Comparison of ENCODE assay signal across 1 cellular context in the genomic region with DNA sequence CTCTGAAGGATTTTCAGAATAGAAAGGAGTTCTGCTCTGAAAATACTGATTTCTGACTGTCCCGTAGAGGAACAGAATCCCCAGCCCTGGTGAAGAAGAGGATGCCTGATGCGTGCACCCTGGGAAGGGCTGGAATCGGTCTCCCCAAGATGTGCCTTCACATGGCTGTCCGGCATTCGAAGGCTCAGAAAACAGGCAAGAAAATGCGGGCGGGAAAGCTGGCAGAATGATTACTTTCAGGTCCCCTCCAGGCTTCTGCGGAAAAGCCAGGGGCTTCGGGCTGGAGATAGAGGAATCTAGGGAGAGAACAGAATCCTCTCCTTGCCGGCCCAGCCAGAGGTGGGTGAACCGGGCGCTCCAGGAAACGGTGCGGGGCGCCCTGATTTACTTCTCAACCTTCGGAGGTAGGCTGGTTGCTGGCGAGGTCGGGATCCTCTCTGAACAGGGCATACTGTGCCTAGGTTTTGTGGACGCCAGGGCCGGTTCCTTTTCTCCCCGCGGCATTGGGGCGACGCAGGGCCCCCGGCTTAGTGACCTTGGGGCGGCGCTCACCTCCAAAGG.
TF ChIP-seq lines count a peak whose summit lies in the region.

No MANE protein-coding gene starts in this region.

TF ChIP-seq in H1, 55 proteins besides CTCF, POLR2A, EP300 and RAD21:
- TF ChIP-seq, protein P1, sequence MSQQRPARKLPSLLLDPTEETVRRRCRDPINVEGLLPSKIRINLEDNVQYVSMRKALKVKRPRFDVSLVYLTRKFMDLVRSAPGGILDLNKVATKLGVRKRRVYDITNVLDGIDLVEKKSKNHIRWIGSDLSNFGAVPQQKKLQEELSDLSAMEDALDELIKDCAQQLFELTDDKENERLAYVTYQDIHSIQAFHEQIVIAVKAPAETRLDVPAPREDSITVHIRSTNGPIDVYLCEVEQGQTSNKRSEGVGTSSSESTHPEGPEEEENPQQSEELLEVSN (IDR thresholded peaks at IDR 0.05) = peak; percentile 87
- TF ChIP-seq HDAC6 (IDR thresholded peaks at IDR 0.05; ENCODE audit: low read depth, low read length) (no peak), TEAD4 (IDR thresholded peaks at IDR 0.05; ENCODE audit: low read depth, low read length) (no peak), JUND (IDR thresholded peaks at IDR 0.05; ENCODE audit: low read length) (no peak), CBX5 (IDR thresholded peaks at IDR 0.05; ENCODE audit: low read depth, low read length) (no peak), SIRT6 (IDR thresholded peaks at IDR 0.05; ENCODE audit: low read length) (no peak), RNF2 (IDR thresholded peaks at IDR 0.05; ENCODE audit: borderline replicate concordance, low read depth, low read length, missing control alignments, poor library complexity, severe bottlenecking) (peak; percentile 46), BACH1 (IDR thresholded peaks at IDR 0.05; ENCODE audit: low read length) (no peak)
- TF ChIP-seq, protein P2, sequence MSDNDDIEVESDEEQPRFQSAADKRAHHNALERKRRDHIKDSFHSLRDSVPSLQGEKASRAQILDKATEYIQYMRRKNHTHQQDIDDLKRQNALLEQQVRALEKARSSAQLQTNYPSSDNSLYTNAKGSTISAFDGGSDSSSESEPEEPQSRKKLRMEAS (IDR thresholded peaks at IDR 0.05) = peak; percentile 81
